Comparison of ENCODE assay signal across 29 cellular contexts in genomic region chr17:77074681-77075080, GRCh38.
"Had no signal": no experiment of that assay in that cellular context is flagged by ENCODE, and none has a peak within 500 bp of the region (broad histone marks: within the 10 kb centered on the region; RNA-seq: fewer than 3 reads in every experiment).

No MANE protein-coding gene starts in this region.

- H3K9me3 Mint-ChIP-seq: activated B cell treated with CpG ODN at 0.5 μM for 24 hours; activated naive CD4-positive, alpha-beta T cell treated with anti-CD3 and anti-CD28 coated beads, Interleukin-2, amount 10 ng/mL, durations not matched to agents 7 days and 5 days; activated naive CD8-positive, alpha-beta T cell treated with anti-CD3 and anti-CD28 coated beads for 36 hours; activated naive CD8-positive, alpha-beta T cell treated with anti-CD3 and anti-CD28 coated beads, Interleukin-2, amount 50 U/mL, for 24 hours; activated T-cell treated with anti-CD3 and anti-CD28 coated beads, Interleukin-2, amount 50 U/mL, for 24 hours; activated T-cell treated with anti-CD3 and anti-CD28 coated beads, Interleukin-2, amount 50 U/mL, for 72 hours; effector memory CD8-positive, alpha-beta T cell; T-helper 2 cell treated with Interferon-gamma antibody and Interleukin-4, amounts not matched to agents 5 μg/mL and 100 μg/mL, for 36 hours had no signal

- H3K4me3 Mint-ChIP-seq: activated B cell treated with CpG ODN at 0.5 μM for 24 hours; activated naive CD4-positive, alpha-beta T cell treated with anti-CD3 and anti-CD28 coated beads, Interleukin-2, amount 10 ng/mL, durations not matched to agents 7 days and 5 days; activated naive CD8-positive, alpha-beta T cell treated with anti-CD3 and anti-CD28 coated beads for 36 hours; activated naive CD8-positive, alpha-beta T cell treated with anti-CD3 and anti-CD28 coated beads, Interleukin-2, amount 50 U/mL, for 24 hours; activated T-cell treated with anti-CD3 and anti-CD28 coated beads, Interleukin-2, amount 50 U/mL, for 24 hours; activated T-cell treated with anti-CD3 and anti-CD28 coated beads, Interleukin-2, amount 50 U/mL, for 72 hours; T-helper 17 cell; T-helper 2 cell treated with Interferon-gamma antibody and Interleukin-4, amounts not matched to agents 5 μg/mL and 100 μg/mL, for 36 hours had no signal

- H3K36me3 Mint-ChIP-seq: activated naive CD4-positive, alpha-beta T cell treated with anti-CD3 and anti-CD28 coated beads, Interleukin-2, amount 10 ng/mL, durations not matched to agents 7 days and 5 days; activated naive CD8-positive, alpha-beta T cell treated with anti-CD3 and anti-CD28 coated beads for 36 hours had no signal

- H3K27ac Mint-ChIP-seq: activated B cell treated with CpG ODN at 0.5 μM for 24 hours; activated naive CD4-positive, alpha-beta T cell treated with anti-CD3 and anti-CD28 coated beads, Interleukin-2, amount 10 ng/mL, durations not matched to agents 7 days and 5 days; activated naive CD8-positive, alpha-beta T cell treated with anti-CD3 and anti-CD28 coated beads for 36 hours; activated naive CD8-positive, alpha-beta T cell treated with anti-CD3 and anti-CD28 coated beads, Interleukin-2, amount 50 U/mL, for 24 hours; activated T-cell treated with anti-CD3 and anti-CD28 coated beads, Interleukin-2, amount 50 U/mL, for 24 hours; activated T-cell treated with anti-CD3 and anti-CD28 coated beads, Interleukin-2, amount 50 U/mL, for 72 hours; effector memory CD8-positive, alpha-beta T cell; T-helper 17 cell; T-helper 2 cell treated with Interferon-gamma antibody and Interleukin-4, amounts not matched to agents 5 μg/mL and 100 μg/mL, for 36 hours had no signal

- DNase-seq: activated B cell treated with CpG ODN at 0.5 μM for 24 hours; activated CD4-positive, alpha-beta T cell treated with anti-CD3 and anti-CD28 coated beads for 48 hours; activated CD4-positive, alpha-beta T cell treated with anti-CD3 and anti-CD28 coated beads, Interleukin-2, amount 50 U/mL, for 1 hour; activated CD4-positive, alpha-beta T cell treated with anti-CD3 and anti-CD28 coated beads, Interleukin-2, amount 50 U/mL, for 48 hours; activated CD8-positive, alpha-beta memory T cell treated with anti-CD3 and anti-CD28 coated beads, Interleukin-2, amount 50 U/mL, for 48 hours; activated gamma-delta T cell; activated naive CD4-positive, alpha-beta T cell; activated naive CD4-positive, alpha-beta T cell treated with anti-CD3 and anti-CD28 coated beads, Interleukin-2, amount 10 ng/mL, durations not matched to agents 7 days and 5 days; activated naive CD8-positive, alpha-beta T cell treated with anti-CD3 and anti-CD28 coated beads for 36 hours; activated naive CD8-positive, alpha-beta T cell treated with anti-CD3 and anti-CD28 coated beads, Interleukin-2, amount 50 U/mL, for 24 hours; activated T-cell treated with anti-CD3 and anti-CD28 coated beads for 4 hours; activated T-cell treated with anti-CD3 and anti-CD28 coated beads, Interleukin-2, amount 50 U/mL, for 24 hours; activated T-cell treated with anti-CD3 and anti-CD28 coated beads, Interleukin-2, amount 50 U/mL, for 72 hours; adrenal gland; amygdala; aorta; body of pancreas; cortex of kidney; dermis blood vessel endothelial cell; effector CD4-positive, alpha-beta T cell; effector memory CD8-positive, alpha-beta T cell; erythroblast; foreskin keratinocyte; gastrocnemius medialis; heart right ventricle; T-helper 17 cell; T1000; WERI-Rb-1 had no signal

- H3K4me1 Mint-ChIP-seq: activated naive CD4-positive, alpha-beta T cell treated with anti-CD3 and anti-CD28 coated beads, Interleukin-2, amount 10 ng/mL, durations not matched to agents 7 days and 5 days; activated naive CD8-positive, alpha-beta T cell treated with anti-CD3 and anti-CD28 coated beads for 36 hours; activated naive CD8-positive, alpha-beta T cell treated with anti-CD3 and anti-CD28 coated beads, Interleukin-2, amount 50 U/mL, for 24 hours had no signal
